In genomic region chr3:140545197-140545596, GRCh38 we compare ENCODE assay signal across 31 cellular contexts.
"Had no signal": no experiment of that assay in that cellular context is flagged by ENCODE, and none has a peak within 500 bp of the region (broad histone marks: within the 10 kb centered on the region; RNA-seq: fewer than 3 reads in every experiment).

No MANE protein-coding gene starts in this region.

- H3K4me3 Mint-ChIP-seq: activated CD8-positive, alpha-beta T cell treated with anti-CD3 and anti-CD28 coated beads for 36 hours; activated naive CD8-positive, alpha-beta T cell treated with anti-CD3 and anti-CD28 coated beads, Interleukin-2, amount 10 ng/mL, durations not matched to agents 7 days and 5 days; activated T-cell treated with anti-CD3 and anti-CD28 coated beads, Interleukin-2, amount 50 U/mL, for 72 hours; T-helper 2 cell treated with Interferon-gamma antibody and Interleukin-4, amounts not matched to agents 5 μg/mL and 100 μg/mL, for 36 hours had no signal

- H3K36me3 Mint-ChIP-seq: activated naive CD8-positive, alpha-beta T cell treated with anti-CD3 and anti-CD28 coated beads, Interleukin-2, amount 10 ng/mL, durations not matched to agents 7 days and 5 days had no signal

- H3K4me1 Mint-ChIP-seq: activated naive CD8-positive, alpha-beta T cell treated with anti-CD3 and anti-CD28 coated beads, Interleukin-2, amount 10 ng/mL, durations not matched to agents 7 days and 5 days had no signal

- H3K4me2 ChIP-seq: KMS-11, SK-N-SH had no signal

- H3K4me1 ChIP-seq: adrenal gland, Peyer's patch, SJCRH30 had no signal

- H3K27me3 ChIP-seq: adrenal gland, Peyer's patch, SJCRH30 had no signal

- H3K4me3 ChIP-seq: adrenal gland, Peyer's patch, SJCRH30 had no signal

- H3K27me3 Mint-ChIP-seq: activated CD8-positive, alpha-beta T cell treated with anti-CD3 and anti-CD28 coated beads for 36 hours had no signal

- DNase-seq: activated CD4-positive, alpha-beta T cell treated with anti-CD3 and anti-CD28 coated beads for 4 hours; activated CD8-positive, alpha-beta memory T cell treated with anti-CD3 and anti-CD28 coated beads, Interleukin-2, amount 50 U/mL, for 4 hours; activated CD8-positive, alpha-beta T cell treated with anti-CD3 and anti-CD28 coated beads for 36 hours; activated gamma-delta T cell treated with Interleukin-2 at 50 U/mL for 16 hours; activated naive CD4-positive, alpha-beta T cell treated with anti-CD3 and anti-CD28 coated beads, Interleukin-2, amount 50 U/mL, for 16 hours; activated naive CD8-positive, alpha-beta T cell treated with anti-CD3 and anti-CD28 coated beads, Interleukin-2, amount 10 ng/mL, durations not matched to agents 7 days and 5 days; activated T-cell treated with anti-CD3 and anti-CD28 coated beads, Interleukin-2, amount 50 U/mL, for 72 hours; adrenal gland; anterior cingulate cortex; central memory CD4-positive, alpha-beta T cell; MM.1S; NCI-H1105; NCI-H1436; NCI-H187 treated with DMSO at 0.1 percent for 48 hours; NCI-H2081 treated with DMSO at 0.1 percent for 48 hours; NCI-H2171; NCI-H2227 treated with DMSO at 0.1 percent for 48 hours; NCI-H446 treated with DMSO at 0.1 percent for 48 hours; NCI-H524 treated with DMSO at 0.1 percent for 48 hours; NCI-H774; NK-92 treated with Interleukin-12 subunit alpha and Interleukin-12 subunit beta, amount 100 ng/mL, for 24 hours; OCI-M1; Peyer's patch; Right ventricle myocardium superior; SJCRH30; SK-N-SH had no signal

- ATAC-seq: activated CD4-positive, CD25-positive, alpha-beta regulatory T cell treated with anti-CD3 and anti-CD28 coated beads, Interleukin-2, amount 50 U/mL, for 24 hours; activated CD8-positive, alpha-beta T cell treated with anti-CD3 and anti-CD28 coated beads for 36 hours; activated T-cell treated with anti-CD3 and anti-CD28 coated beads, Interleukin-2, amount 50 U/mL, for 72 hours had no signal

- H3K9me3 Mint-ChIP-seq: activated CD8-positive, alpha-beta T cell treated with anti-CD3 and anti-CD28 coated beads for 36 hours; activated naive CD8-positive, alpha-beta T cell treated with anti-CD3 and anti-CD28 coated beads, Interleukin-2, amount 10 ng/mL, durations not matched to agents 7 days and 5 days; activated T-cell treated with anti-CD3 and anti-CD28 coated beads, Interleukin-2, amount 50 U/mL, for 72 hours; activated T-helper 2 cell treated with anti-CD3 and anti-CD28 coated beads, Interferon-gamma antibody, Interleukin-2, Interleukin-4, amounts not matched to agents 10 μg/mL and 5 μg/mL and 100 μg/mL, durations not matched to agents 14 hours and 24 hours and 36 hours; T-helper 2 cell treated with Interferon-gamma antibody and Interleukin-4, amounts not matched to agents 5 μg/mL and 100 μg/mL, for 36 hours had no signal

- H3K27ac ChIP-seq: adrenal gland, KMS-11, Peyer's patch, RWPE1, SJCRH30 had no signal

- H3K27ac Mint-ChIP-seq: activated CD8-positive, alpha-beta T cell treated with anti-CD3 and anti-CD28 coated beads for 36 hours; activated naive CD8-positive, alpha-beta T cell treated with anti-CD3 and anti-CD28 coated beads, Interleukin-2, amount 10 ng/mL, durations not matched to agents 7 days and 5 days; activated T-cell treated with anti-CD3 and anti-CD28 coated beads, Interleukin-2, amount 50 U/mL, for 72 hours; activated T-helper 2 cell treated with anti-CD3 and anti-CD28 coated beads, Interferon-gamma antibody, Interleukin-2, Interleukin-4, amounts not matched to agents 10 μg/mL and 5 μg/mL and 100 μg/mL, durations not matched to agents 14 hours and 24 hours and 36 hours; T-helper 2 cell treated with Interferon-gamma antibody and Interleukin-4, amounts not matched to agents 5 μg/mL and 100 μg/mL, for 36 hours had no signal

- H3K36me3 ChIP-seq: adrenal gland, Peyer's patch, SJCRH30 had no signal

- H3K9me3 ChIP-seq: adrenal gland, Peyer's patch, SJCRH30, SK-N-SH had no signal

- H3K9ac ChIP-seq: KMS-11, SK-N-SH had no signal
